15 cellular contexts compared by ENCODE assay signal in the genomic region with DNA sequence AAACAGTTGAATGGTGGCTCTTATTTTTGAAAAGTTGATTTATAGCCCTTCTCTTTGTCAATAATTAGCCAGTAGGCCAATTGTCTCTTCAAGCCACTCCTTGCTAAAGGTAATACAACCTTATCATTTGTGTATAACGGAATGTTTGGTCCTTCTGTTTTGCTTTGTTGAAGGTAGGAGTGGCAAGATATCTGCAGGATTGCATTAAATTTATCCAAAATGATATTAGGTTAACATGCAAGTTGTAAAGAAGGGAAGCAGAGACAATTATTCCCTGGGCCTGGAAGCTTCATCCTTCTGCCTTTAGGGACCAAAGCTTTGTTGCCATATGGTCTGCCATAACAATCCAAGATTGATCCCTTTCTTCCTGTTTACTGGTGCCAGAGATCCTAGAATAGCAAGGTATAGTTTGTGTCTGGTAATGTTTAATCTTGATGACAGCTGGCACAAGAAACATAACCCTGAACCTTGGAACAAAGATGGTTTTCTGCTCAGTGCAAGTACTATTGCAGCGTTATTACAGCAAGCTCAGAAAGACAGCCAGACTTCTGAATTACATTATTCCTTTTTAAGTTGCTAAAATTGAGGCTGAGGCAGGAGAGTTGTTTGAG.
"Had no signal": no experiment of that assay in that cellular context is flagged by ENCODE, and none has a peak within 500 bp of the region (broad histone marks: within the 10 kb centered on the region; RNA-seq: fewer than 3 reads in every experiment).

No MANE protein-coding gene starts in this region.

- H3K27ac Mint-ChIP-seq: activated CD8-positive, alpha-beta memory T cell treated with anti-CD3 and anti-CD28 coated beads, Interleukin-2, amount 10 ng/mL, durations not matched to agents 7 days and 5 days; activated naive CD8-positive, alpha-beta T cell treated with anti-CD3 and anti-CD28 coated beads, Interleukin-2, amount 50 U/mL, for 24 hours; activated T-cell treated with anti-CD3 and anti-CD28 coated beads, Interleukin-2, amount 50 U/mL, for 24 hours had no signal

- H3K4me1 Mint-ChIP-seq: activated CD8-positive, alpha-beta memory T cell treated with anti-CD3 and anti-CD28 coated beads, Interleukin-2, amount 10 ng/mL, durations not matched to agents 7 days and 5 days; activated naive CD8-positive, alpha-beta T cell treated with anti-CD3 and anti-CD28 coated beads, Interleukin-2, amount 50 U/mL, for 24 hours had no signal

- ATAC-seq: activated CD8-positive, alpha-beta memory T cell treated with anti-CD3 and anti-CD28 coated beads, Interleukin-2, amount 10 ng/mL, durations not matched to agents 7 days and 5 days; activated naive CD8-positive, alpha-beta T cell treated with anti-CD3 and anti-CD28 coated beads, Interleukin-2, amount 50 U/mL, for 24 hours; foreskin keratinocyte; sciatic nerve; stimulated activated naive CD8-positive, alpha-beta T cell treated with anti-CD3 and anti-CD28 coated beads, Interleukin-15, Interleukin-2, amounts not matched to agents 100 U/mL and 50 U/mL, for 24 hours had no signal

- H3K4me1 ChIP-seq: ascending aorta, foreskin keratinocyte, suprapubic skin, upper lobe of left lung had no signal

- H3K4me3 ChIP-seq: ascending aorta, suprapubic skin, upper lobe of left lung had no signal

- H3K27ac ChIP-seq: ascending aorta, foreskin keratinocyte, neutrophil, suprapubic skin, upper lobe of left lung had no signal

- DNase-seq: activated CD4-positive, alpha-beta T cell treated with anti-CD3 and anti-CD28 coated beads, Interleukin-2, amount 50 U/mL, for 48 hours; activated CD4-positive, CD25-positive, alpha-beta regulatory T cell treated with anti-CD3 and anti-CD28 coated beads, Interleukin-2, amount 50 U/mL, for 72 hours; activated CD8-positive, alpha-beta memory T cell treated with anti-CD3 and anti-CD28 coated beads, Interleukin-2, amount 10 ng/mL, durations not matched to agents 7 days and 5 days; activated gamma-delta T cell treated with Interleukin-2 at 50 U/mL for 16 hours; activated naive CD8-positive, alpha-beta T cell treated with anti-CD3 and anti-CD28 coated beads, Interleukin-2, amount 50 U/mL, for 24 hours; activated T-cell treated with anti-CD3 and anti-CD28 coated beads, Interleukin-2, amount 50 U/mL, for 24 hours; foreskin keratinocyte; head of caudate nucleus; stimulated activated CD4-positive, alpha-beta T cell treated with anti-CD3 and anti-CD28 coated beads, Interleukin-2, amount 100 ng/mL, for 48 hours; stimulated activated naive CD8-positive, alpha-beta T cell treated with anti-CD3 and anti-CD28 coated beads, Interleukin-15, Interleukin-2, amounts not matched to agents 100 U/mL and 50 U/mL, for 24 hours; upper lobe of left lung had no signal

- H3K4me3 Mint-ChIP-seq: activated CD8-positive, alpha-beta memory T cell treated with anti-CD3 and anti-CD28 coated beads, Interleukin-2, amount 10 ng/mL, durations not matched to agents 7 days and 5 days; activated naive CD8-positive, alpha-beta T cell treated with anti-CD3 and anti-CD28 coated beads, Interleukin-2, amount 50 U/mL, for 24 hours; activated T-cell treated with anti-CD3 and anti-CD28 coated beads, Interleukin-2, amount 50 U/mL, for 24 hours had no signal

- H3K36me3 ChIP-seq: ascending aorta, neutrophil, suprapubic skin, upper lobe of left lung had no signal

- H3K27me3 ChIP-seq: ascending aorta, foreskin keratinocyte, neutrophil, suprapubic skin, upper lobe of left lung had no signal

- H3K9me3 ChIP-seq: ascending aorta, neutrophil, suprapubic skin, upper lobe of left lung had no signal

- H3K9me3 Mint-ChIP-seq: activated naive CD8-positive, alpha-beta T cell treated with anti-CD3 and anti-CD28 coated beads, Interleukin-2, amount 50 U/mL, for 24 hours; activated T-cell treated with anti-CD3 and anti-CD28 coated beads, Interleukin-2, amount 50 U/mL, for 24 hours had no signal

- H3K36me3 Mint-ChIP-seq: activated CD8-positive, alpha-beta memory T cell treated with anti-CD3 and anti-CD28 coated beads, Interleukin-2, amount 10 ng/mL, durations not matched to agents 7 days and 5 days had no signal
